1 cellular context compared by ENCODE assay signal in genomic region chr15:83732770-83733169, GRCh38.
A peak's percentile ranks its signal among the peaks of the same experiment; 100 is the strongest.
TF ChIP-seq lines count a peak whose summit lies in the region.

No MANE protein-coding gene starts in this region.

TF ChIP-seq in Ishikawa, 13 proteins besides CTCF, POLR2A, EP300 and RAD21 (continued from another document):
- no peak for TF ChIP-seq REST (IDR thresholded peaks at IDR 0.05; ENCODE audit: low read depth)
- no peak for TF ChIP-seq TAF1 (IDR thresholded peaks at IDR 0.05; ENCODE audit: low read depth)
- TF ChIP-seq EGR1 (IDR thresholded peaks at IDR 0.05): no peak
- TF ChIP-seq YY1 (IDR thresholded peaks at IDR 0.05; ENCODE audit: low read depth): no peak
- no peak for TF ChIP-seq CEBPB (IDR thresholded peaks at IDR 0.05)
- peak; percentile 52; the same call in 1 of the 2 replicates for TF ChIP-seq FOXM1 (IDR thresholded peaks at IDR 0.05; ENCODE audit: borderline replicate concordance, low read depth)
- no peak for TF ChIP-seq CREB1 (IDR thresholded peaks at IDR 0.05; ENCODE audit: low read depth)
